Comparison of ENCODE assay signal across 22 cellular contexts in the genomic region with DNA sequence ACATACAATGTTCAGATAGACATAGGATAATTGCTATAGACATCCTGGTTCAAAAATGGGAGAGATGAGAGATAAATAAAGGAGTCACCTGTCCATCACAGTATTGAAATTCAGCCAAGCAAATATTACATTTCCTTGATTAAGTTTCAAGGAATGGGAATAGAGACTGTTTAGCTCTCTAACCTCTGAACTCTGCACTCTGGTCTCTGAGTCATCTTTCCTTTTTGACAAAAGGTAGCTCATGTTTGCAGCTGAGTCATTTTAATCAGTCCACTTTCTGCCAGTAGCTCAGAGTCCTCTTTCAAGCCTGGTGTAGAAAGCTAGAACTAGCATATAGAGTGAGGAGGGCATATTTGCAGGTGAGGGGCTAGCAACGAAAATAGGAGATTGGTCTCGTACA. TPM values are rescaled to one million over a fixed set of nuclear protein-coding genes. Genes with fewer than 3 reads are reported as not detected.
DNase-seq lines count a peak whose midpoint lies in the region; ATAC-seq and TF ChIP-seq lines count a peak whose summit lies in the region.
"Had no signal": no experiment of that assay in that cellular context is flagged by ENCODE, and none has a peak within 500 bp of the region (broad histone marks: within the 10 kb centered on the region; RNA-seq: fewer than 3 reads in every experiment).

No MANE protein-coding gene starts in this region.

- no peak overlapping the region for H3K4me3 ChIP-seq in smooth muscle cell
- H3K4me3 ChIP-seq in lower lobe of right lung, result no peak overlapping the region
- H3K4me3 ChIP-seq: BLaER1, dorsolateral prefrontal cortex, spleen had no signal

- H3F3A ChIP-seq in smooth muscle cell (ENCODE audit: low read depth), result no peaks in the 10 kb centered on the region

- no peak overlapping the region for H3K27ac ChIP-seq in RWPE1
- no peak overlapping the region for H3K27ac ChIP-seq in smooth muscle cell (ENCODE audit: low read depth)
- H3K27ac ChIP-seq in lower lobe of right lung, result no peak overlapping the region
- H3K27ac ChIP-seq: 22Rv1, BLaER1, dorsolateral prefrontal cortex, parathyroid adenoma, spleen had no signal

- CTCF ChIA-PET in RWPE1 (lab: Yijun Ruan, JAX), result no interaction called here

- H4K20me1 ChIP-seq in smooth muscle cell (ENCODE audit: low read depth), result no peaks in the 10 kb centered on the region
- H4K20me1 ChIP-seq: BLaER1 had no signal

- TF ChIP-seq CTCF in RWPE1 (conservative IDR thresholded peaks at IDR 0.05; ENCODE audit: low read depth), result no peak
- no peak for TF ChIP-seq CTCF in smooth muscle cell (IDR thresholded peaks at IDR 0.05; ENCODE audit: borderline replicate concordance, insufficient read depth, poor library complexity, severe bottlenecking)
- no peak for TF ChIP-seq CTCF in lower lobe of right lung (IDR thresholded peaks at IDR 0.05)

- H3K36me3 ChIP-seq in smooth muscle cell (ENCODE audit: low read depth) (no peaks in the 10 kb centered on the region), lower lobe of right lung (no peaks in the 10 kb centered on the region)
- H3K36me3 ChIP-seq: BLaER1, spleen had no signal

- no peak overlapping the region for H3K9ac ChIP-seq in smooth muscle cell (ENCODE audit: low read depth)
- H3K9ac ChIP-seq: BLaER1, parathyroid adenoma had no signal

- H3K9me3 ChIP-seq in smooth muscle cell (replicated peaks; ENCODE audit: low read depth), result no peaks in the 10 kb centered on the region
- no peaks in the 10 kb centered on the region for H3K9me3 ChIP-seq in lower lobe of right lung
- H3K9me3 ChIP-seq: BLaER1, spleen had no signal

- intact Hi-C loops in lower lobe of right lung (cut with DNase I), result no loop called here

- H3K4me2 ChIP-seq in smooth muscle cell, result no peak overlapping the region
- H3K4me2 ChIP-seq: BLaER1 had no signal

- H3K79me2 ChIP-seq in smooth muscle cell (ENCODE audit: low read depth), result no peaks in the 10 kb centered on the region
- H3K79me2 ChIP-seq: parathyroid adenoma had no signal

- 97% methylated on average over 2 of the region's 2 CpGs for WGBS in smooth muscle cell (ENCODE audit: low lambda C conversion rate)

- POLR2A ChIA-PET in RWPE1 (lab: Yijun Ruan, JAX; ENCODE audit: low non-redundant PET), result no interaction called here

- H3K4me1 ChIP-seq in smooth muscle cell (ENCODE audit: low read depth), result peaks cover 6% of the 10 kb centered on the region
- peaks cover 4% of the 10 kb centered on the region for H3K4me1 ChIP-seq in lower lobe of right lung
- H3K4me1 ChIP-seq: parathyroid adenoma, spleen had no signal

- DNase-seq in DMS153 (lab: John Stamatoyannopoulos, UW) (peak; percentile 13), DMS153 treated with DMSO at 0.1 percent for 48 hours (lab: John Stamatoyannopoulos, UW; ENCODE audit: unreplicated experiment) (no peak), RWPE1 (ENCODE audit: low spot score) (peak; percentile 53), renal cortical epithelial cell (ENCODE audit: low read depth) (peak; percentile 87), COLO668 (lab: John Stamatoyannopoulos, UW; ENCODE audit: unreplicated experiment) (no peak), smooth muscle cell (lab: John Stamatoyannopoulos, UW; ENCODE audit: unreplicated experiment) (no peak), lower lobe of right lung (no peak)
- DNase-seq: activated naive CD4-positive, alpha-beta T cell treated with anti-CD3 and anti-CD28 coated beads, Interleukin-2, amount 50 U/mL, for 16 hours; activated T-cell treated with anti-CD3 and anti-CD28 coated beads for 4 hours; DMS79 treated with DMSO at 0.1 percent for 48 hours; dorsolateral prefrontal cortex; Kasumi-1; naive B cell; NCI-H1694; spleen; stimulated activated naive CD4-positive, alpha-beta T cell had no signal

- ATAC-seq in esophagus mucosa (peak; percentile 80), lower lobe of right lung (no peak)

- H3K27me3 ChIP-seq in smooth muscle cell (ENCODE audit: low read depth), result no peaks in the 10 kb centered on the region
- H3K27me3 ChIP-seq in lower lobe of right lung (ENCODE audit: low read depth), result no peaks in the 10 kb centered on the region
- H3K27me3 ChIP-seq: BLaER1 had no signal

- H2AFZ ChIP-seq in smooth muscle cell (ENCODE audit: low read depth), result no peak overlapping the region
- H2AFZ ChIP-seq: parathyroid adenoma had no signal

RNA-seq across cellular contexts. Expression of a gene that starts 51.4 kb away (rescaled TPM):
- total RNA-seq in esophagus mucosa, result not detected
- not detected in 2 replicates for total RNA-seq in renal cortical epithelial cell
- total RNA-seq in smooth muscle cell, result not detected in 2 replicates
- not detected in 2 replicates for polyA plus RNA-seq in smooth muscle cell
- not detected for total RNA-seq in lower lobe of right lung
- total RNA-seq: dorsolateral prefrontal cortex, lower leg skin, NCI-H460, spleen had no signal
- polyA plus RNA-seq: spleen had no signal

Comparison
In these comparisons a context has a peak if more than half of its experiments do, and no peak if none do; other contexts are left out.
1. DNase-seq: peak in DMS153 (single experiment), RWPE1 (single experiment) and renal cortical epithelial cell (single experiment); none in DMS153 treated with DMSO at 0.1 percent for 48 hours (single experiment), COLO668 (single experiment), smooth muscle cell (single experiment) and lower lobe of right lung (single experiment).